In the genomic region with DNA sequence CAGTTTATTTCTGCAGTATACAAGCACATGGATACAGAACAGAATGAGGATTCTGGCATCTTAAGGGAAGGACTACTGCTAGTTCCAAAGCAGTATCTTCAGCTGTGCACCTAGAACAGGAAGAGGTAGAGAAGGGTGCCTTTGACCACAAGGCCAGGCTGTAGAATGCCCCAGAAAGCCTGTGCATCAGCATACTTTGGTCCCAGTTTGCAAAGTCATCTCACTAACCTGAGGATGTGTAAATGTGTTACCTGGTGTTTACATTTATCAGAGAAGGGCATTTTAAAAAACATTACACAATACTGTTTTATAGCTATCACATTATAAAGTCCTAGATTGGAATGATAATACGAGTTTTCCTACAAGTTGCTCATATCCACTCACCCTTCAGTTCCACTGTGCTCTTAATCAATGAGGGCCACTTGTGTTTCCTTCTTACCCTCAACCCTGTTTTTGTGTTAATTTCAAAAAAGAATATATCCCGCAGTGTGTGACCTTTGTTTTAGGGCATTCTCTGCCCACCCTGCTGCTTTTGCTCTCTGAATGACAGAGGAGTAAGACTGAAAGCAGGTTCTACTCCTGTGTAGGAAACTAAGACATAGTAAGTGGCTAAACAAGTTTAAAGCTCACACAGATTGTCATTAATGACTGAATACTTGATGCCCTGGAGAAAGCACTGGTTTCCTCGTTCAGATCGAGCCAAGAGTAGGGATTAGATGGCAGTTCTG, we compare ENCODE assay signal across 12 cellular contexts. TPM values are rescaled to one million over a fixed set of nuclear protein-coding genes. Genes with fewer than 3 reads are reported as not detected.
A peak's percentile ranks its signal among the peaks of the same experiment; 100 is the strongest.
DNase-seq lines count a peak whose midpoint lies in the region; ATAC-seq and TF ChIP-seq lines count a peak whose summit lies in the region.
"Had no signal": no experiment of that assay in that cellular context is flagged by ENCODE, and none has a peak within 500 bp of the region (broad histone marks: within the 10 kb centered on the region; RNA-seq: fewer than 3 reads in every experiment).

No MANE protein-coding gene starts in this region.

- H3K4me1 Mint-ChIP-seq in WTC11 = peaks cover 38% of the 10 kb centered on the region

- CTCF ChIA-PET in WTC11 (lab: Charles Lee) = interaction anchor here (0.5 to 1.9 kb wide), 3 partner anchors 24 to 547 kb away, joined by 3 to 6 read pairs (median 4); no protein-coding TSS in a partner anchor

- ATAC-seq in WTC11 (peak; percentile 41), left colon (peak; percentile 58)

- H3K27ac ChIP-seq in HUES48 (ENCODE audit: low read depth, low read length) = peak overlapping the region; percentile 62

- H3K27me3 ChIP-seq in HUES48 (ENCODE audit: control insufficient read depth, insufficient read depth, low read length) = peaks cover 29% of the 10 kb centered on the region

- H3K27me3 Mint-ChIP-seq in WTC11 (ENCODE audit: low read depth) = peaks cover 32% of the 10 kb centered on the region

- intact Hi-C loops in left colon (cut with DNase I, micrococcal nuclease) = no loop called here

- POLR2A ChIA-PET in WTC11 (lab: Charles Lee) = no interaction called here

- H3K4me3 ChIP-seq in HUES48 (ENCODE audit: low read depth, low read length) = peak overlapping the region; percentile 11; the same call in 1 of the 2 replicates

- TF ChIP-seq CTCF in WTC11 (IDR thresholded peaks at IDR 0.05) = no peak

- no peak overlapping the region for H3K4me3 Mint-ChIP-seq in WTC11

- H3K9me3 Mint-ChIP-seq in WTC11 = no peaks in the 10 kb centered on the region

- H3K9me3 ChIP-seq in HUES48 (ENCODE audit: control insufficient read depth, insufficient read depth, low read length) = no peaks in the 10 kb centered on the region

- DNase-seq in WTC11 (ENCODE audit: low spot score) = no peak
- peak in 1 of 2 donors; percentile 9 for DNase-seq in left colon
- DNase-seq in stimulated activated CD8-positive, alpha-beta memory T cell treated with anti-CD3 and anti-CD28 coated beads, Interleukin-4, amount 100 ng/mL, for 48 hours = no peak
- DNase-seq in SHP77 treated with DMSO at 0.1 percent for 48 hours (lab: John Stamatoyannopoulos, UW) = no peak
- no peak for DNase-seq in ecto neural progenitor cell (ENCODE audit: low spot score)
- DNase-seq in Ammon's horn (ENCODE audit: low spot score) = no peak
- DNase-seq: HCEC 1CT, MV-4-11, NCI-H1417 treated with DMSO at 0.1 percent for 48 hours, NCI-H2029 treated with DMSO at 0.1 percent for 48 hours, NCI-H526 had no signal

- H3K4me1 ChIP-seq in HUES48 (ENCODE audit: control insufficient read depth, insufficient read depth, low read length) = peaks cover 36% of the 10 kb centered on the region

- H3K9ac ChIP-seq in HUES48 (ENCODE audit: low read depth, low read length) = no peak overlapping the region

- peaks cover 4% of the 10 kb centered on the region; the same call in 1 of the 2 replicates for H3K36me3 Mint-ChIP-seq in WTC11

- no peaks in the 10 kb centered on the region for H3K36me3 ChIP-seq in HUES48 (ENCODE audit: control insufficient read depth, insufficient read depth, low read length)

- peak overlapping the region; percentile 41; the same call in 1 of the 2 replicates for H3K27ac Mint-ChIP-seq in WTC11

TF ChIP-seq in WTC11, 78 proteins besides CTCF, POLR2A, EP300 and RAD21:
- TF ChIP-seq HMGA2 (CRISPR knock-in tag; IDR thresholded peaks at IDR 0.05) (no peak), ZNF317 (CRISPR knock-in tag; IDR thresholded peaks at IDR 0.05; ENCODE audit: borderline replicate concordance, low read depth) (no peak), SMAD3 (CRISPR knock-in tag; IDR thresholded peaks at IDR 0.05; ENCODE audit: borderline replicate concordance) (no peak), NFATC4 (CRISPR knock-in tag; IDR thresholded peaks at IDR 0.05) (no peak), CDX4 (CRISPR knock-in tag; IDR thresholded peaks at IDR 0.05; ENCODE audit: borderline replicate concordance) (no peak), TCF7 (CRISPR knock-in tag; IDR thresholded peaks at IDR 0.05; ENCODE audit: low read depth) (no peak), NFE2L1 (CRISPR knock-in tag; IDR thresholded peaks at IDR 0.05) (no peak), RORB (CRISPR knock-in tag; IDR thresholded peaks at IDR 0.05) (no peak), RELA (CRISPR knock-in tag; IDR thresholded peaks at IDR 0.05; ENCODE audit: borderline replicate concordance) (no peak), MXD4 (CRISPR knock-in tag; IDR thresholded peaks at IDR 0.05; ENCODE audit: borderline replicate concordance) (no peak), ETV6 (CRISPR knock-in tag; IDR thresholded peaks at IDR 0.05) (no peak), TP53 (CRISPR knock-in tag; IDR thresholded peaks at IDR 0.05) (no peak), ZBTB43 (CRISPR knock-in tag; IDR thresholded peaks at IDR 0.05) (no peak), JUN (CRISPR knock-in tag; IDR thresholded peaks at IDR 0.05) (no peak), NFYB (CRISPR knock-in tag; conservative IDR thresholded peaks at IDR 0.05; ENCODE audit: low read depth) (no peak), ZNF396 (CRISPR knock-in tag; IDR thresholded peaks at IDR 0.05; ENCODE audit: borderline replicate concordance) (no peak), JAZF1 (CRISPR knock-in tag; IDR thresholded peaks at IDR 0.05) (no peak), FOXJ3 (CRISPR knock-in tag; IDR thresholded peaks at IDR 0.05; ENCODE audit: borderline replicate concordance) (no peak), ZNF416 (CRISPR knock-in tag; IDR thresholded peaks at IDR 0.05) (no peak)

RNA-seq across cellular contexts. Expression of gene SLC35G1, which starts 3.5 kb away (rescaled TPM):
- total RNA-seq in WTC11 (2021) = 5.1 to 6.6 TPM (median 5.3 TPM) in 3 replicates
- 10 to 100 TPM; 18.8 TPM for total RNA-seq in left colon
